1 cellular context compared by ENCODE assay signal in genomic region chr14:100899841-100900771, GRCh38.
A peak's percentile ranks its signal among the peaks of the same experiment; 100 is the strongest.
TF ChIP-seq lines count a peak whose summit lies in the region.

No MANE protein-coding gene starts in this region.

TF ChIP-seq in HepG2, 621 proteins besides CTCF, POLR2A, EP300 and RAD21 (continued from another document and continues in another):
- TF ChIP-seq, protein P1, sequence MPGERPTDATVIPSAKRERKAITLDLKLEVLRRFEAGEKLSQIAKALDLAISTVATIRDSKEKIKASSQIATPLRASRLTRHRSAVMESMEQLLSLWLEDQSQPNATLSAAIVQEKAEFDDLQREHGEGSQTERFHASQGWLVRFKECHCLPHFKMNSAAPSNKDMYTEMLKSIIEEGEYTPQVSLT (CRISPR knock-in tag; IDR thresholded peaks at IDR 0.05; ENCODE audit: borderline replicate concordance, low read depth), result no peak
- TF ChIP-seq ELF1 (CRISPR knock-in tag; IDR thresholded peaks at IDR 0.05) (no peak; the same call in 1 of the 2 replicates), KDM4B (CRISPR knock-in tag; IDR thresholded peaks at IDR 0.05) (no peak), ISL2 (CRISPR knock-in tag; IDR thresholded peaks at IDR 0.05) (no peak), ZNF547 (CRISPR knock-in tag; IDR thresholded peaks at IDR 0.05) (no peak), ZNF383 (CRISPR knock-in tag; IDR thresholded peaks at IDR 0.05; ENCODE audit: borderline replicate concordance) (no peak), ZNF761 (CRISPR knock-in tag; conservative IDR thresholded peaks at IDR 0.05) (0 out of 2 replicates have a peak, but pooled peaks have one; percentile 49), SMC3 (IDR thresholded peaks at IDR 0.05; ENCODE audit: low read length) (no peak), JUNB (CRISPR knock-in tag; IDR thresholded peaks at IDR 0.05; ENCODE audit: borderline replicate concordance) (no peak), MTF1 (CRISPR knock-in tag; IDR thresholded peaks at IDR 0.05) (no peak), NFYC (CRISPR knock-in tag; IDR thresholded peaks at IDR 0.05) (no peak), ZNF343 (CRISPR knock-in tag; IDR thresholded peaks at IDR 0.05) (no peak; the same call in 1 of the 2 replicates), ZNF3 (CRISPR knock-in tag; IDR thresholded peaks at IDR 0.05) (no peak), THAP9 (CRISPR knock-in tag; IDR thresholded peaks at IDR 0.05; ENCODE audit: borderline replicate concordance) (0 out of 2 replicates have a peak, but pooled peaks have one; percentile 32), JDP2 (CRISPR knock-in tag; IDR thresholded peaks at IDR 0.05; ENCODE audit: borderline replicate concordance) (no peak), XRCC5 (optimal IDR thresholded peaks at IDR 0.05; ENCODE audit: low read length) (no peak), TEAD2 (CRISPR knock-in tag; IDR thresholded peaks at IDR 0.05) (no peak), MXD1 (CRISPR knock-in tag; IDR thresholded peaks at IDR 0.05) (peak; percentile 47; the same call in 1 of the 2 replicates), ZNF101 (CRISPR knock-in tag; IDR thresholded peaks at IDR 0.05; ENCODE audit: borderline replicate concordance, low read depth) (no peak), ZNF136 (CRISPR knock-in tag; IDR thresholded peaks at IDR 0.05; ENCODE audit: low read depth) (no peak), ZBTB3 (CRISPR knock-in tag; IDR thresholded peaks at IDR 0.05; ENCODE audit: borderline replicate concordance, low read depth) (no peak), POGZ (CRISPR knock-in tag; IDR thresholded peaks at IDR 0.05) (no peak), ZNF234 (CRISPR knock-in tag; conservative IDR thresholded peaks at IDR 0.05) (no peak), ZNF605 (CRISPR knock-in tag; IDR thresholded peaks at IDR 0.05) (0 out of 2 replicates have a peak, but pooled peaks have one; percentile 33), CEBPG (CRISPR knock-in tag; IDR thresholded peaks at IDR 0.05) (peak; percentile 30; the same call in 1 of the 2 replicates), CHD4 (IDR thresholded peaks at IDR 0.05; ENCODE audit: borderline replicate concordance, low read length) (no peak), ZNF577 (CRISPR knock-in tag; IDR thresholded peaks at IDR 0.05; ENCODE audit: borderline replicate concordance, low read depth) (no peak), ZNF251 (CRISPR knock-in tag; IDR thresholded peaks at IDR 0.05) (no peak), KLF12 (CRISPR knock-in tag; IDR thresholded peaks at IDR 0.05; ENCODE audit: borderline replicate concordance) (no peak), ZNF431 (CRISPR knock-in tag; IDR thresholded peaks at IDR 0.05; ENCODE audit: borderline replicate concordance, low read depth) (no peak), ZNF292 (CRISPR knock-in tag; IDR thresholded peaks at IDR 0.05; ENCODE audit: borderline replicate concordance, low read depth) (no peak), MEF2D (CRISPR knock-in tag; IDR thresholded peaks at IDR 0.05) (no peak), DMAP1 (CRISPR knock-in tag; IDR thresholded peaks at IDR 0.05) (no peak), ZNF33B (CRISPR knock-in tag; IDR thresholded peaks at IDR 0.05) (no peak), SETDB1 (CRISPR knock-in tag; IDR thresholded peaks at IDR 0.05; ENCODE audit: borderline replicate concordance) (no peak), ZNF468 (CRISPR knock-in tag; IDR thresholded peaks at IDR 0.05) (no peak), HCFC1 (IDR thresholded peaks at IDR 0.05; ENCODE audit: low read depth, low read length) (no peak), ZC3H4 (CRISPR knock-in tag; IDR thresholded peaks at IDR 0.05; ENCODE audit: borderline replicate concordance) (no peak), NPAS2 (CRISPR knock-in tag; IDR thresholded peaks at IDR 0.05; ENCODE audit: borderline replicate concordance) (no peak), PRPF4 (IDR thresholded peaks at IDR 0.05; ENCODE audit: low read depth, low read length, poor library complexity, severe bottlenecking) (no peak), NR2F2 (IDR thresholded peaks at IDR 0.05; ENCODE audit: borderline replicate concordance, low read depth) (peak; percentile 43; the same call in 1 of the 2 replicates), BHLHE40 (IDR thresholded peaks at IDR 0.05; ENCODE audit: low read length) (peak; percentile 74), ZNF543 (CRISPR knock-in tag; IDR thresholded peaks at IDR 0.05) (no peak), NR1H2 (CRISPR knock-in tag; IDR thresholded peaks at IDR 0.05; ENCODE audit: borderline replicate concordance, low read depth) (no peak), NFKBIZ (CRISPR knock-in tag; IDR thresholded peaks at IDR 0.05) (no peak), ZNF552 (CRISPR knock-in tag; IDR thresholded peaks at IDR 0.05; ENCODE audit: borderline replicate concordance) (no peak; the same call in 1 of the 2 replicates), ZFP82 (CRISPR knock-in tag; IDR thresholded peaks at IDR 0.05; ENCODE audit: borderline replicate concordance) (no peak; the same call in 1 of the 2 replicates), ZSCAN20 (CRISPR knock-in tag; IDR thresholded peaks at IDR 0.05; ENCODE audit: borderline replicate concordance) (0 out of 2 replicates have a peak, but pooled peaks have one; percentile 0), ZNF432 (CRISPR knock-in tag; IDR thresholded peaks at IDR 0.05; ENCODE audit: borderline replicate concordance) (no peak)
- TF ChIP-seq, protein P2, sequence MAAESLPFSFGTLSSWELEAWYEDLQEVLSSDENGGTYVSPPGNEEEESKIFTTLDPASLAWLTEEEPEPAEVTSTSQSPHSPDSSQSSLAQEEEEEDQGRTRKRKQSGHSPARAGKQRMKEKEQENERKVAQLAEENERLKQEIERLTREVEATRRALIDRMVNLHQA (CRISPR knock-in tag; IDR thresholded peaks at IDR 0.05), result no peak
- TF ChIP-seq, protein P3, sequence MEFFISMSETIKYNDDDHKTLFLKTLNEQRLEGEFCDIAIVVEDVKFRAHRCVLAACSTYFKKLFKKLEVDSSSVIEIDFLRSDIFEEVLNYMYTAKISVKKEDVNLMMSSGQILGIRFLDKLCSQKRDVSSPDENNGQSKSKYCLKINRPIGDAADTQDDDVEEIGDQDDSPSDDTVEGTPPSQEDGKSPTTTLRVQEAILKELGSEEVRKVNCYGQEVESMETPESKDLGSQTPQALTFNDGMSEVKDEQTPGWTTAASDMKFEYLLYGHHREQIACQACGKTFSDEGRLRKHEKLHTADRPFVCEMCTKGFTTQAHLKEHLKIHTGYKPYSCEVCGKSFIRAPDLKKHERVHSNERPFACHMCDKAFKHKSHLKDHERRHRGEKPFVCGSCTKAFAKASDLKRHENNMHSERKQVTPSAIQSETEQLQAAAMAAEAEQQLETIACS (CRISPR knock-in tag; IDR thresholded peaks at IDR 0.05), result no peak
- TF ChIP-seq, protein P4, sequence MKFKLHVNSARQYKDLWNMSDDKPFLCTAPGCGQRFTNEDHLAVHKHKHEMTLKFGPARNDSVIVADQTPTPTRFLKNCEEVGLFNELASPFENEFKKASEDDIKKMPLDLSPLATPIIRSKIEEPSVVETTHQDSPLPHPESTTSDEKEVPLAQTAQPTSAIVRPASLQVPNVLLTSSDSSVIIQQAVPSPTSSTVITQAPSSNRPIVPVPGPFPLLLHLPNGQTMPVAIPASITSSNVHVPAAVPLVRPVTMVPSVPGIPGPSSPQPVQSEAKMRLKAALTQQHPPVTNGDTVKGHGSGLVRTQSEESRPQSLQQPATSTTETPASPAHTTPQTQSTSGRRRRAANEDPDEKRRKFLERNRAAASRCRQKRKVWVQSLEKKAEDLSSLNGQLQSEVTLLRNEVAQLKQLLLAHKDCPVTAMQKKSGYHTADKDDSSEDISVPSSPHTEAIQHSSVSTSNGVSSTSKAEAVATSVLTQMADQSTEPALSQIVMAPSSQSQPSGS (CRISPR knock-in tag; IDR thresholded peaks at IDR 0.05), result peak; percentile 48; the same call in 1 of the 2 replicates
- TF ChIP-seq, protein P5, sequence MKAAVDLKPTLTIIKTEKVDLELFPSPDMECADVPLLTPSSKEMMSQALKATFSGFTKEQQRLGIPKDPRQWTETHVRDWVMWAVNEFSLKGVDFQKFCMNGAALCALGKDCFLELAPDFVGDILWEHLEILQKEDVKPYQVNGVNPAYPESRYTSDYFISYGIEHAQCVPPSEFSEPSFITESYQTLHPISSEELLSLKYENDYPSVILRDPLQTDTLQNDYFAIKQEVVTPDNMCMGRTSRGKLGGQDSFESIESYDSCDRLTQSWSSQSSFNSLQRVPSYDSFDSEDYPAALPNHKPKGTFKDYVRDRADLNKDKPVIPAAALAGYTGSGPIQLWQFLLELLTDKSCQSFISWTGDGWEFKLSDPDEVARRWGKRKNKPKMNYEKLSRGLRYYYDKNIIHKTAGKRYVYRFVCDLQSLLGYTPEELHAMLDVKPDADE (CRISPR knock-in tag; IDR thresholded peaks at IDR 0.05), result no peak
- TF ChIP-seq, protein P6, sequence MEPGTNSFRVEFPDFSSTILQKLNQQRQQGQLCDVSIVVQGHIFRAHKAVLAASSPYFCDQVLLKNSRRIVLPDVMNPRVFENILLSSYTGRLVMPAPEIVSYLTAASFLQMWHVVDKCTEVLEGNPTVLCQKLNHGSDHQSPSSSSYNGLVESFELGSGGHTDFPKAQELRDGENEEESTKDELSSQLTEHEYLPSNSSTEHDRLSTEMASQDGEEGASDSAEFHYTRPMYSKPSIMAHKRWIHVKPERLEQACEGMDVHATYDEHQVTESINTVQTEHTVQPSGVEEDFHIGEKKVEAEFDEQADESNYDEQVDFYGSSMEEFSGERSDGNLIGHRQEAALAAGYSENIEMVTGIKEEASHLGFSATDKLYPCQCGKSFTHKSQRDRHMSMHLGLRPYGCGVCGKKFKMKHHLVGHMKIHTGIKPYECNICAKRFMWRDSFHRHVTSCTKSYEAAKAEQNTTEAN (CRISPR knock-in tag; conservative IDR thresholded peaks at IDR 0.05), result peak; percentile 80; the same call in 1 of the 2 replicates
- TF ChIP-seq, protein P7, sequence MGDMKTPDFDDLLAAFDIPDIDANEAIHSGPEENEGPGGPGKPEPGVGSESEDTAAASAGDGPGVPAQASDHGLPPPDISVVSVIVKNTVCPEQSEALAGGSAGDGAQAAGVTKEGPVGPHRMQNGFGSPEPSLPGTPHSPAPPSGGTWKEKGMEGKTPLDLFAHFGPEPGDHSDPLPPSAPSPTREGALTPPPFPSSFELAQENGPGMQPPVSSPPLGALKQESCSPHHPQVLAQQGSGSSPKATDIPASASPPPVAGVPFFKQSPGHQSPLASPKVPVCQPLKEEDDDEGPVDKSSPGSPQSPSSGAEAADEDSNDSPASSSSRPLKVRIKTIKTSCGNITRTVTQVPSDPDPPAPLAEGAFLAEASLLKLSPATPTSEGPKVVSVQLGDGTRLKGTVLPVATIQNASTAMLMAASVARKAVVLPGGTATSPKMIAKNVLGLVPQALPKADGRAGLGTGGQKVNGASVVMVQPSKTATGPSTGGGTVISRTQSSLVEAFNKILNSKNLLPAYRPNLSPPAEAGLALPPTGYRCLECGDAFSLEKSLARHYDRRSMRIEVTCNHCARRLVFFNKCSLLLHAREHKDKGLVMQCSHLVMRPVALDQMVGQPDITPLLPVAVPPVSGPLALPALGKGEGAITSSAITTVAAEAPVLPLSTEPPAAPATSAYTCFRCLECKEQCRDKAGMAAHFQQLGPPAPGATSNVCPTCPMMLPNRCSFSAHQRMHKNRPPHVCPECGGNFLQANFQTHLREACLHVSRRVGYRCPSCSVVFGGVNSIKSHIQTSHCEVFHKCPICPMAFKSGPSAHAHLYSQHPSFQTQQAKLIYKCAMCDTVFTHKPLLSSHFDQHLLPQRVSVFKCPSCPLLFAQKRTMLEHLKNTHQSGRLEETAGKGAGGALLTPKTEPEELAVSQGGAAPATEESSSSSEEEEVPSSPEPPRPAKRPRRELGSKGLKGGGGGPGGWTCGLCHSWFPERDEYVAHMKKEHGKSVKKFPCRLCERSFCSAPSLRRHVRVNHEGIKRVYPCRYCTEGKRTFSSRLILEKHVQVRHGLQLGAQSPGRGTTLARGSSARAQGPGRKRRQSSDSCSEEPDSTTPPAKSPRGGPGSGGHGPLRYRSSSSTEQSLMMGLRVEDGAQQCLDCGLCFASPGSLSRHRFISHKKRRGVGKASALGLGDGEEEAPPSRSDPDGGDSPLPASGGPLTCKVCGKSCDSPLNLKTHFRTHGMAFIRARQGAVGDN (CRISPR knock-in tag; IDR thresholded peaks at IDR 0.05), result peak; percentile 62
- TF ChIP-seq, protein P8, sequence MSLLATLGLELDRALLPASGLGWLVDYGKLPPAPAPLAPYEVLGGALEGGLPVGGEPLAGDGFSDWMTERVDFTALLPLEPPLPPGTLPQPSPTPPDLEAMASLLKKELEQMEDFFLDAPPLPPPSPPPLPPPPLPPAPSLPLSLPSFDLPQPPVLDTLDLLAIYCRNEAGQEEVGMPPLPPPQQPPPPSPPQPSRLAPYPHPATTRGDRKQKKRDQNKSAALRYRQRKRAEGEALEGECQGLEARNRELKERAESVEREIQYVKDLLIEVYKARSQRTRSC (CRISPR knock-in tag; IDR thresholded peaks at IDR 0.05; ENCODE audit: low read depth), result no peak
- TF ChIP-seq, protein P9, sequence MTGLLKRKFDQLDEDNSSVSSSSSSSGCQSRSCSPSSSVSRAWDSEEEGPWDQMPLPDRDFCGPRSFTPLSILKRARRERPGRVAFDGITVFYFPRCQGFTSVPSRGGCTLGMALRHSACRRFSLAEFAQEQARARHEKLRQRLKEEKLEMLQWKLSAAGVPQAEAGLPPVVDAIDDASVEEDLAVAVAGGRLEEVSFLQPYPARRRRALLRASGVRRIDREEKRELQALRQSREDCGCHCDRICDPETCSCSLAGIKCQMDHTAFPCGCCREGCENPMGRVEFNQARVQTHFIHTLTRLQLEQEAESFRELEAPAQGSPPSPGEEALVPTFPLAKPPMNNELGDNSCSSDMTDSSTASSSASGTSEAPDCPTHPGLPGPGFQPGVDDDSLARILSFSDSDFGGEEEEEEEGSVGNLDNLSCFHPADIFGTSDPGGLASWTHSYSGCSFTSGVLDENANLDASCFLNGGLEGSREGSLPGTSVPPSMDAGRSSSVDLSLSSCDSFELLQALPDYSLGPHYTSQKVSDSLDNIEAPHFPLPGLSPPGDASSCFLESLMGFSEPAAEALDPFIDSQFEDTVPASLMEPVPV (CRISPR knock-in tag; IDR thresholded peaks at IDR 0.05), result no peak
